In the genomic region with DNA sequence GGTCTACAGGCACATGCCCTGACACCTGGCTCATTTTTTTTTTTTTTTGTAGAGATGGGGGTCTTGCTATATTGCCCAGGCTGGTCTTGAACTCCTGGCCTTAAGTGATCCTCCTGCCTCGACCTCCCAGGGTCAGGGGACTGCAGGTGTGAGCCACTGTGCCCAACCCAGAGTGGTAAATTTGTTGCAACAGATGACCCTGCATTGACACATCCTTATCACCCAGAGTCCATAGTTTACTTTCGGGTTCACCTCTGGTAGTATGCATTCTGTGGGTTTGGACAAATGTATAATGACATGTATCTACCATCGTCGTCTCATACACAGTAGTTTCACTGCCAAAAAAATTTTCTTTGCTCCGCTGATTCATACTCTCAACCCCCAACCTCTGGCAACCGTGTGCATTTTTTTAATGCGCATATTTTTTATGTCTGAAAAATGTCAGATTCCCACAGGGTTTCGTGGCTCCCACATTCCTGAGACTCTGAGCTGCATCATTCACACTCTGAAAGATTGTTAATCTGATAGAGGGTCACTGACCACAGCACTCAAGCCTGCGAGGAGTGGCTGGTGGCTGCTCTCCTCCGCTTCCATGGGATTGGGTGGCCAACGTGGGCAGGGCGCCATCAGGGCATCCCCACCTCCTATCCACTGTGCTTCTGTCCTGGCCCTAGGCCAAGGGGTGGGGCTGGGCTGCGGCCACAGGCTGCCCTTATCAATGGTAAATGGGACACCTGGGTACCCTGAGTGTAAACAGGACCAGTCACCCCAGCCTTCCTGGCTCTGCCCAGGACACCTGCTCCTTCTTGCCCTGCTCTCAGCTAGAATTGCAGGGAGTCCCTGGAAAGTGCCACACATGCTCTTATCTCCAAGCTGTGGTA, we compare ENCODE assay signal across 9 cellular contexts. TPM values are rescaled to one million over a fixed set of nuclear protein-coding genes. Genes with fewer than 3 reads are reported as not detected.
DNase-seq lines count a peak whose midpoint lies in the region; ATAC-seq and TF ChIP-seq lines count a peak whose summit lies in the region.
"Had no signal": no experiment of that assay in that cellular context is flagged by ENCODE, and none has a peak within 500 bp of the region (broad histone marks: within the 10 kb centered on the region; RNA-seq: fewer than 3 reads in every experiment).

No MANE protein-coding gene starts in this region.

- no peak overlapping the region for H2AFZ ChIP-seq in SK-N-SH (ENCODE audit: low read depth)

- intact Hi-C loops in heart right ventricle (cut with DNase I): no loop called here
- intact Hi-C loops in stomach (cut with DNase I; ENCODE audit: low total_unique reads): no loop called here

- peak overlapping the region; percentile 56 for H3K4me2 ChIP-seq in SK-N-SH
- H3K4me2 ChIP-seq: KMS-11 had no signal

- POLR2A ChIA-PET in SK-N-SH (lab: Yijun Ruan, JAX): no interaction called here

- no peak overlapping the region for H3K4me3 ChIP-seq in SK-N-SH (ENCODE audit: low read depth in 2 of 2, low read length in 1 of 2)
- no peak overlapping the region for H3K4me3 ChIP-seq in heart right ventricle
- H3K4me3 ChIP-seq in stomach: no peak overlapping the region

- H3K9me2 ChIP-seq in SK-N-SH: no peaks in the 10 kb centered on the region

- H3K27ac ChIP-seq in SK-N-SH (ENCODE audit: low read depth in 2 of 2, low read length in 1 of 2) (peak overlapping the region; percentile 52 to 68), heart right ventricle (peak overlapping the region in 8 of 10 donors; percentile 13 to 78 (median 31)), stomach (peak overlapping the region; percentile 61 to 87 (median 82))
- H3K27ac ChIP-seq: KMS-11 had no signal

- no peaks in the 10 kb centered on the region; the same call in none of the 2 replicates for H3K27me3 Mint-ChIP-seq in HFFc6 (ENCODE audit: insufficient read depth)

- H3K27ac Mint-ChIP-seq in HFFc6: peak overlapping the region; percentile 84

- H3K4me1 Mint-ChIP-seq in HFFc6 (ENCODE audit: low read depth): peaks cover 76% of the 10 kb centered on the region

- no peak for TF ChIP-seq POLR2A in stomach (IDR thresholded peaks at IDR 0.05)

- ATAC-seq in heart right ventricle: peak in 6 of 8 donors; percentile 5 to 45 (median 21)
- ATAC-seq in HG03196 (IDR thresholded peaks at IDR 0.05; ENCODE audit: unreplicated experiment): no peak
- no peak for ATAC-seq in GM21786 (IDR thresholded peaks at IDR 0.05; ENCODE audit: unreplicated experiment)

- H3K27me3 ChIP-seq in SK-N-SH (ENCODE audit: insufficient read depth) (no peaks in the 10 kb centered on the region), heart right ventricle (no peaks in the 10 kb centered on the region), stomach (no peaks in the 10 kb centered on the region)

- CTCF ChIA-PET in SK-N-SH (lab: Yijun Ruan, JAX): interaction anchor here (0.7 to 4.2 kb wide), 7 partner anchors 12 to 58 kb away, joined by 3 to 19 read pairs (median 3); no protein-coding TSS in a partner anchor

- peaks cover 17% of the 10 kb centered on the region for H3K36me3 Mint-ChIP-seq in HFFc6 (ENCODE audit: low read depth)

- WGBS in SK-N-SH (ENCODE audit: low lambda C conversion rate): 9% methylated on average over 13 of the region's 13 CpGs
- 47 to 49% methylated on average over 13 of the region's 13 CpGs for WGBS in heart right ventricle, 2 donors
- WGBS in stomach, 5 donors: 33 to 39% (median 35%) methylated on average over 11 to 13 of the region's 13 CpGs

- H4K20me1 ChIP-seq in SK-N-SH (ENCODE audit: insufficient read depth): peaks cover 98% of the 10 kb centered on the region

- no peaks in the 10 kb centered on the region for H3K9me3 Mint-ChIP-seq in HFFc6

- H3K79me2 ChIP-seq in SK-N-SH (ENCODE audit: insufficient read depth): peaks cover 86% of the 10 kb centered on the region

- H3K9ac ChIP-seq in SK-N-SH: no peak overlapping the region
- H3K9ac ChIP-seq: KMS-11 had no signal

- H3K4me1 ChIP-seq in SK-N-SH (ENCODE audit: control insufficient read depth in 1 of 2, insufficient read depth in 2 of 2, low read depth in 1 of 2, low read length in 1 of 2): peaks cover 41 to 46% of the 10 kb centered on the region in 2 experiments; a peak in 3 of 4 replicates
- H3K4me1 ChIP-seq in heart right ventricle: peaks cover 37 to 97% (median 92%) of the 10 kb centered on the region in 9 donors
- H3K4me1 ChIP-seq in stomach: peaks cover 71 to 97% (median 84%) of the 10 kb centered on the region in 4 donors

- peaks cover 11 to 13% of the 10 kb centered on the region in 2 experiments for H3K36me3 ChIP-seq in SK-N-SH (replicated peaks in 1 of 2; ENCODE audit: control insufficient read depth in 1 of 2, insufficient read depth in 2 of 2, low read length in 1 of 2)
- peaks cover 0 to 31% (median 8%) of the 10 kb centered on the region in 9 donors for H3K36me3 ChIP-seq in heart right ventricle
- peaks cover 7 to 25% (median 12%) of the 10 kb centered on the region in 4 donors for H3K36me3 ChIP-seq in stomach

- TF ChIP-seq CTCF in HFFc6 (IDR thresholded peaks at IDR 0.05): no peak
- TF ChIP-seq CTCF in SK-N-SH (IDR thresholded peaks at IDR 0.05): no peak
- no peak for TF ChIP-seq CTCF in heart right ventricle (IDR thresholded peaks at IDR 0.05)
- TF ChIP-seq CTCF in stomach (IDR thresholded peaks at IDR 0.05): no peak

- H3F3A ChIP-seq in SK-N-SH (replicated peaks; ENCODE audit: insufficient read depth): peaks cover 41% of the 10 kb centered on the region

- H3K4me3 Mint-ChIP-seq in HFFc6: peak overlapping the region; percentile 64

- TF ChIP-seq EP300 in SK-N-SH (IDR thresholded peaks at IDR 0.05; ENCODE audit: borderline replicate concordance in 1 of 2, low read depth in 1 of 2, low read length in 1 of 2): peak; percentile 59 to 95; a peak in 3 of 4 replicates
- no peak for TF ChIP-seq EP300 in stomach (IDR thresholded peaks at IDR 0.05)

- TF ChIP-seq RAD21 in SK-N-SH (IDR thresholded peaks at IDR 0.05; ENCODE audit: low read length): no peak; the same call in 1 of the 2 replicates

- DNase-seq in HFFc6 (peak; percentile 98), SK-N-SH (peak; percentile 87), heart right ventricle (peak in 1 of 2 donors; percentile 62), stomach (peak; percentile 86), NOMO-1 treated with dmso at 0.1 percent for 144 hours (lab: John Stamatoyannopoulos, UW; ENCODE audit: unreplicated experiment) (no peak), GM19238 (ENCODE audit: insufficient read length, low spot score) (no peak)

- H3K9me3 ChIP-seq in SK-N-SH (no peaks in the 10 kb centered on the region), heart right ventricle (no peaks in the 10 kb centered on the region), stomach (no peaks in the 10 kb centered on the region)

TF ChIP-seq in SK-N-SH, 30 proteins besides CTCF, POLR2A, EP300 and RAD21 (continues in another document):
- no peak for TF ChIP-seq NRF1 (IDR thresholded peaks at IDR 0.05; ENCODE audit: low read depth, low read length)
- no peak for TF ChIP-seq YY1 (IDR thresholded peaks at IDR 0.05; ENCODE audit: low read depth)
- TF ChIP-seq TEAD4 (IDR thresholded peaks at IDR 0.05; ENCODE audit: borderline replicate concordance, insufficient read depth): peak; percentile 99
- no peak; the same call in 1 of the 2 replicates for TF ChIP-seq MEF2A (IDR thresholded peaks at IDR 0.05; ENCODE audit: borderline replicate concordance, low read depth)
- TF ChIP-seq, protein P1, sequence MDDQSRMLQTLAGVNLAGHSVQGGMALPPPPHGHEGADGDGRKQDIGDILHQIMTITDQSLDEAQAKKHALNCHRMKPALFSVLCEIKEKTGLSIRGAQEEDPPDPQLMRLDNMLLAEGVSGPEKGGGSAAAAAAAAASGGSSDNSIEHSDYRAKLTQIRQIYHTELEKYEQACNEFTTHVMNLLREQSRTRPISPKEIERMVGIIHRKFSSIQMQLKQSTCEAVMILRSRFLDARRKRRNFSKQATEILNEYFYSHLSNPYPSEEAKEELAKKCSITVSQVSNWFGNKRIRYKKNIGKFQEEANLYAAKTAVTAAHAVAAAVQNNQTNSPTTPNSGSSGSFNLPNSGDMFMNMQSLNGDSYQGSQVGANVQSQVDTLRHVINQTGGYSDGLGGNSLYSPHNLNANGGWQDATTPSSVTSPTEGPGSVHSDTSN (IDR thresholded peaks at IDR 0.05): peak; percentile 95
- TF ChIP-seq, protein P2, sequence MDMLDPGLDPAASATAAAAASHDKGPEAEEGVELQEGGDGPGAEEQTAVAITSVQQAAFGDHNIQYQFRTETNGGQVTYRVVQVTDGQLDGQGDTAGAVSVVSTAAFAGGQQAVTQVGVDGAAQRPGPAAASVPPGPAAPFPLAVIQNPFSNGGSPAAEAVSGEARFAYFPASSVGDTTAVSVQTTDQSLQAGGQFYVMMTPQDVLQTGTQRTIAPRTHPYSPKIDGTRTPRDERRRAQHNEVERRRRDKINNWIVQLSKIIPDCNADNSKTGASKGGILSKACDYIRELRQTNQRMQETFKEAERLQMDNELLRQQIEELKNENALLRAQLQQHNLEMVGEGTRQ (IDR thresholded peaks at IDR 0.05; ENCODE audit: borderline replicate concordance, low read depth, low read length): no peak
- peak; percentile 58 for TF ChIP-seq GATA2 (CRISPR knock-in tag; IDR thresholded peaks at IDR 0.05)
- TF ChIP-seq MXI1 (IDR thresholded peaks at IDR 0.05; ENCODE audit: low read depth, low read length): no peak
- no peak for TF ChIP-seq EZH2phosphoT487 (IDR thresholded peaks at IDR 0.05; ENCODE audit: borderline replicate concordance, low read depth)
- TF ChIP-seq, protein P3, sequence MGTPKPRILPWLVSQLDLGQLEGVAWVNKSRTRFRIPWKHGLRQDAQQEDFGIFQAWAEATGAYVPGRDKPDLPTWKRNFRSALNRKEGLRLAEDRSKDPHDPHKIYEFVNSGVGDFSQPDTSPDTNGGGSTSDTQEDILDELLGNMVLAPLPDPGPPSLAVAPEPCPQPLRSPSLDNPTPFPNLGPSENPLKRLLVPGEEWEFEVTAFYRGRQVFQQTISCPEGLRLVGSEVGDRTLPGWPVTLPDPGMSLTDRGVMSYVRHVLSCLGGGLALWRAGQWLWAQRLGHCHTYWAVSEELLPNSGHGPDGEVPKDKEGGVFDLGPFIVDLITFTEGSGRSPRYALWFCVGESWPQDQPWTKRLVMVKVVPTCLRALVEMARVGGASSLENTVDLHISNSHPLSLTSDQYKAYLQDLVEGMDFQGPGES (IDR thresholded peaks at IDR 0.05; ENCODE audit: low read depth, low read length): no peak

RNA-seq across cellular contexts. Expression of a gene that starts 9.6 kb away (rescaled TPM):
- total RNA-seq in HFFc6 (2021; fragmentation: NEBNext Ultra II Directional; extraction: Animal tissue kit (Norgen Biotek cat#: 25700)): 100 to 1,000 TPM; 126 to 199 (median 147) TPM
- polyA plus RNA-seq in SK-N-SH (2012; rRNA removed): 29.2 and 33.8 TPM in 2 replicates
- 13.8 and 22.5 TPM in 2 replicates for polyA plus RNA-seq in SK-N-SH (2012; cell fraction: cytosol; rRNA removed)
- polyA plus RNA-seq in SK-N-SH (2012; cell fraction: nucleus; rRNA removed): 32.7 and 39.0 TPM in 2 replicates
- 10 to 100 TPM; 50.3 to 86.1 (median 61.5) TPM for total RNA-seq in heart right ventricle
- 10 to 100 TPM; 14.8 to 15.9 TPM for polyA plus RNA-seq in heart right ventricle
- total RNA-seq in stomach: 10 to 100 TPM; 14.2 to 32.9 (median 21.6) TPM
- 10 to 100 TPM in 1 of 3 donors, 1 to 10 TPM in 2; 6.4 to 15.3 (median 7.2) TPM for polyA plus RNA-seq in stomach

Comparison
In these comparisons a context has a peak if more than half of its experiments do, and no peak if none do; other contexts are left out.
1. DNase-seq: peak in HFFc6 (single experiment), SK-N-SH (single experiment) and stomach (single experiment); none in NOMO-1 treated with dmso at 0.1 percent for 144 hours (single experiment) and GM19238 (single experiment).
2. H3K27ac ChIP-seq: peak in every context shown above with its lines; median percentile 82 in stomach; 60 in SK-N-SH; 31 in heart right ventricle.
3. ATAC-seq: peak in heart right ventricle (6 of 8); none in HG03196 (single experiment) and GM21786 (single experiment).